1 cellular context compared by ENCODE assay signal in the genomic region with DNA sequence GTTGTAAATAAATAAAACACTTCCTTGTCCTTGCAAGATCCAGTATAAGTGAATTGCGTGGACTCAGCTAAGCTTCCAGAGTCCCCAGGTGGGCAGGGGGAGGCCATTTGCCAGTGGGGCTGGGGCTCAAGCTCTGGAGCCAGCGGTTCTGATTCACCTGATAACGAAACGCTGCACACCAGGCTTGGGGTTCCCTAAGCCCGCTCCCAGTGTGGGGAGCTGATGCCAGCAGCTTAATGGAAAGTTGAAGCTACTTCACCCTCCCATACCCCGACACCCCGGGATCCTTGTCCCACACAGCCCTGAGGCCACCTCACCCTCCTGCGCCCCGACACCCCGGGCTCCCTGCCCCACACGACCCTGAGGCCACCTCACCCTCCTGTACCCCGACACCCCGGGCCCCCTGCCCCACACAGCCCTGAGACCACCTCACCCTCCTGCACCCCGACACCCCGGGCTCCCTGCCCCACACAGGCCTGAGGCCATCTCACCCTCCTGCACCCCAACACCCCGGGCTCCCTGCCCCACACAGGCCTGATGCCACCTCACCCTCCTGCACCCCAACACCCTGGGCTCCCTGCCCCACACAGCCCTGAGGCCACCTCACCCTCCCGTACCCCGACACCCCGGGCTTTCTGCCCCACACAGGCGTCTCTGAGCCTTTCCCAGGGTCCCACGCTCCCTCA.
A peak's percentile ranks its signal among the peaks of the same experiment; 100 is the strongest.
TF ChIP-seq lines count a peak whose summit lies in the region.

No MANE protein-coding gene starts in this region.

TF ChIP-seq in HepG2, 621 proteins besides CTCF, POLR2A, EP300 and RAD21:
- 0 out of 2 replicates have a peak, but pooled peaks have one; percentile 1 for TF ChIP-seq SOX13 (IDR thresholded peaks at IDR 0.05)
- no peak for TF ChIP-seq SOX13 (CRISPR knock-in tag; conservative IDR thresholded peaks at IDR 0.05 in 1 of 2, IDR thresholded peaks at IDR 0.05 in 1 of 2)
- peak; percentile 7 for TF ChIP-seq HNRNPLL (IDR thresholded peaks at IDR 0.05; ENCODE audit: low read depth, low read length, poor library complexity, severe bottlenecking)
- no peak for TF ChIP-seq ZNF34 (CRISPR knock-in tag; IDR thresholded peaks at IDR 0.05; ENCODE audit: borderline replicate concordance)
- 0 out of 2 replicates have a peak, but pooled peaks have one; percentile 2 for TF ChIP-seq ZFP37 (CRISPR knock-in tag; IDR thresholded peaks at IDR 0.05; ENCODE audit: borderline replicate concordance)
- TF ChIP-seq, protein P1, sequence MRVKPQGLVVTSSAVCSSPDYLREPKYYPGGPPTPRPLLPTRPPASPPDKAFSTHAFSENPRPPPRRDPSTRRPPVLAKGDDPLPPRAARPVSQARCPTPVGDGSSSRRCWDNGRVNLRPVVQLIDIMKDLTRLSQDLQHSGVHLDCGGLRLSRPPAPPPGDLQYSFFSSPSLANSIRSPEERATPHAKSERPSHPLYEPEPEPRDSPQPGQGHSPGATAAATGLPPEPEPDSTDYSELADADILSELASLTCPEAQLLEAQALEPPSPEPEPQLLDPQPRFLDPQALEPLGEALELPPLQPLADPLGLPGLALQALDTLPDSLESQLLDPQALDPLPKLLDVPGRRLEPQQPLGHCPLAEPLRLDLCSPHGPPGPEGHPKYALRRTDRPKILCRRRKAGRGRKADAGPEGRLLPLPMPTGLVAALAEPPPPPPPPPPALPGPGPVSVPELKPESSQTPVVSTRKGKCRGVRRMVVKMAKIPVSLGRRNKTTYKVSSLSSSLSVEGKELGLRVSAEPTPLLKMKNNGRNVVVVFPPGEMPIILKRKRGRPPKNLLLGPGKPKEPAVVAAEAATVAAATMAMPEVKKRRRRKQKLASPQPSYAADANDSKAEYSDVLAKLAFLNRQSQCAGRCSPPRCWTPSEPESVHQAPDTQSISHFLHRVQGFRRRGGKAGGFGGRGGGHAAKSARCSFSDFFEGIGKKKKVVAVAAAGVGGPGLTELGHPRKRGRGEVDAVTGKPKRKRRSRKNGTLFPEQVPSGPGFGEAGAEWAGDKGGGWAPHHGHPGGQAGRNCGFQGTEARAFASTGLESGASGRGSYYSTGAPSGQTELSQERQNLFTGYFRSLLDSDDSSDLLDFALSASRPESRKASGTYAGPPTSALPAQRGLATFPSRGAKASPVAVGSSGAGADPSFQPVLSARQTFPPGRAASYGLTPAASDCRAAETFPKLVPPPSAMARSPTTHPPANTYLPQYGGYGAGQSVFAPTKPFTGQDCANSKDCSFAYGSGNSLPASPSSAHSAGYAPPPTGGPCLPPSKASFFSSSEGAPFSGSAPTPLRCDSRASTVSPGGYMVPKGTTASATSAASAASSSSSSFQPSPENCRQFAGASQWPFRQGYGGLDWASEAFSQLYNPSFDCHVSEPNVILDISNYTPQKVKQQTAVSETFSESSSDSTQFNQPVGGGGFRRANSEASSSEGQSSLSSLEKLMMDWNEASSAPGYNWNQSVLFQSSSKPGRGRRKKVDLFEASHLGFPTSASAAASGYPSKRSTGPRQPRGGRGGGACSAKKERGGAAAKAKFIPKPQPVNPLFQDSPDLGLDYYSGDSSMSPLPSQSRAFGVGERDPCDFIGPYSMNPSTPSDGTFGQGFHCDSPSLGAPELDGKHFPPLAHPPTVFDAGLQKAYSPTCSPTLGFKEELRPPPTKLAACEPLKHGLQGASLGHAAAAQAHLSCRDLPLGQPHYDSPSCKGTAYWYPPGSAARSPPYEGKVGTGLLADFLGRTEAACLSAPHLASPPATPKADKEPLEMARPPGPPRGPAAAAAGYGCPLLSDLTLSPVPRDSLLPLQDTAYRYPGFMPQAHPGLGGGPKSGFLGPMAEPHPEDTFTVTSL (CRISPR knock-in tag; IDR thresholded peaks at IDR 0.05; ENCODE audit: borderline replicate concordance) = 0 out of 2 replicates have a peak, but pooled peaks have one; percentile 17
- TF ChIP-seq, protein P2, sequence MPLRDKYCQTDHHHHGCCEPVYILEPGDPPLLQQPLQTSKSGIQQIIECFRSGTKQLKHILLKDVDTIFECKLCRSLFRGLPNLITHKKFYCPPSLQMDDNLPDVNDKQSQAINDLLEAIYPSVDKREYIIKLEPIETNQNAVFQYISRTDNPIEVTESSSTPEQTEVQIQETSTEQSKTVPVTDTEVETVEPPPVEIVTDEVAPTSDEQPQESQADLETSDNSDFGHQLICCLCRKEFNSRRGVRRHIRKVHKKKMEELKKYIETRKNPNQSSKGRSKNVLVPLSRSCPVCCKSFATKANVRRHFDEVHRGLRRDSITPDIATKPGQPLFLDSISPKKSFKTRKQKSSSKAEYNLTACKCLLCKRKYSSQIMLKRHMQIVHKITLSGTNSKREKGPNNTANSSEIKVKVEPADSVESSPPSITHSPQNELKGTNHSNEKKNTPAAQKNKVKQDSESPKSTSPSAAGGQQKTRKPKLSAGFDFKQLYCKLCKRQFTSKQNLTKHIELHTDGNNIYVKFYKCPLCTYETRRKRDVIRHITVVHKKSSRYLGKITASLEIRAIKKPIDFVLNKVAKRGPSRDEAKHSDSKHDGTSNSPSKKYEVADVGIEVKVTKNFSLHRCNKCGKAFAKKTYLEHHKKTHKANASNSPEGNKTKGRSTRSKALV (CRISPR knock-in tag; IDR thresholded peaks at IDR 0.05) = 0 out of 2 replicates have a peak, but pooled peaks have one; percentile 5
- TF ChIP-seq CEBPB (IDR thresholded peaks at IDR 0.05; ENCODE audit: borderline replicate concordance, low read depth, low read length) = no peak
- 0 out of 2 replicates have a peak, but pooled peaks have one; percentile 0 for TF ChIP-seq HDAC1 (CRISPR knock-in tag; IDR thresholded peaks at IDR 0.05)
- 0 out of 2 replicates have a peak, but pooled peaks have one; percentile 0 for TF ChIP-seq HNF4A (CRISPR knock-in tag; IDR thresholded peaks at IDR 0.05)
